ENCODE assay signal across 17 cellular contexts in genomic region chr20:25739615-25740320, GRCh38. TPM values are rescaled to one million over a fixed set of nuclear protein-coding genes. Genes with fewer than 3 reads are reported as not detected.
DNase-seq lines count a peak whose midpoint lies in the region; ATAC-seq, FAIRE-seq and TF ChIP-seq lines count a peak whose summit lies in the region.
"Had no signal": no experiment of that assay in that cellular context is flagged by ENCODE, and none has a peak within 500 bp of the region (broad histone marks: within the 10 kb centered on the region; RNA-seq: fewer than 3 reads in every experiment).

No MANE protein-coding gene starts in this region.

- no peak overlapping the region for H2AFZ ChIP-seq in PC-3 (ENCODE audit: low read length)
- no peak overlapping the region for H2AFZ ChIP-seq in astrocyte (ENCODE audit: low read depth, low read length)

- H3K4me1 Mint-ChIP-seq in astrocyte (ENCODE audit: low read depth, unreplicated experiment), result peaks cover 5% of the 10 kb centered on the region
- H3K4me1 Mint-ChIP-seq in naive thymus-derived CD4-positive, alpha-beta T cell, result peaks cover 10 to 17% (median 16%) of the 10 kb centered on the region in 7 donors
- H3K4me1 Mint-ChIP-seq: H9 had no signal

- H3K4me3 ChIP-seq in PC-3 (ENCODE audit: low read length) (no peak overlapping the region), astrocyte (ENCODE audit: insufficient read depth, low read depth, low read length) (no peak overlapping the region)
- H3K4me3 ChIP-seq in naive thymus-derived CD4-positive, alpha-beta T cell (ENCODE audit: low read length), result no peak overlapping the region
- H3K4me3 ChIP-seq: gastroesophageal sphincter, testis had no signal

- H3K27ac Mint-ChIP-seq in astrocyte (ENCODE audit: unreplicated experiment), result no peak overlapping the region
- H3K27ac Mint-ChIP-seq in naive thymus-derived CD4-positive, alpha-beta T cell, result peak overlapping the region in 8 of 9 donors; percentile 3 to 52 (median 25)
- H3K27ac Mint-ChIP-seq: H9 had no signal

- no peaks in the 10 kb centered on the region for H3K27me3 Mint-ChIP-seq in astrocyte (ENCODE audit: low read depth, unreplicated experiment)
- H3K27me3 Mint-ChIP-seq in naive thymus-derived CD4-positive, alpha-beta T cell, result no peaks in the 10 kb centered on the region
- H3K27me3 Mint-ChIP-seq: naive thymus-derived CD8-positive, alpha-beta T cell had no signal

- TF ChIP-seq CTCF in PC-3 (conservative IDR thresholded peaks at IDR 0.05; ENCODE audit: low read depth, low read length) (no peak), astrocyte (IDR thresholded peaks at IDR 0.05; ENCODE audit: insufficient read depth, low read depth, low read length) (no peak)

- no peak for FAIRE-seq in astrocyte (lab: Jason Lieb, UNC)
- FAIRE-seq: A204.1, colon had no signal

- no peaks in the 10 kb centered on the region for H3K36me3 ChIP-seq in PC-3 (ENCODE audit: low read depth, low read length)
- H3K36me3 ChIP-seq in astrocyte (ENCODE audit: insufficient read depth, low read length), result no peaks in the 10 kb centered on the region
- no peaks in the 10 kb centered on the region for H3K36me3 ChIP-seq in naive thymus-derived CD4-positive, alpha-beta T cell (ENCODE audit: control insufficient read depth in 2 of 3, insufficient read depth in 3 of 3, low read length in 3 of 3)
- H3K36me3 ChIP-seq: gastroesophageal sphincter had no signal

- H4K20me1 ChIP-seq in PC-3 (ENCODE audit: low read length) (no peaks in the 10 kb centered on the region), astrocyte (ENCODE audit: insufficient read depth, low read length) (no peaks in the 10 kb centered on the region)

- POLR2A ChIA-PET in PC-3 (lab: Charles Lee; ENCODE audit: unreplicated experiment), result no interaction called here
- POLR2A ChIA-PET in naive thymus-derived CD4-positive, alpha-beta T cell (lab: Charles Lee), result no interaction called here

- intact Hi-C loops in PC-3 (cut with micrococcal nuclease), result no loop called here
- intact Hi-C loops in naive thymus-derived CD4-positive, alpha-beta T cell (cut with micrococcal nuclease), result no loop called here

- peak; percentile 74 for ATAC-seq in PC-3
- ATAC-seq in naive thymus-derived CD4-positive, alpha-beta T cell, result peak; percentile 78
- ATAC-seq in HG03469 (IDR thresholded peaks at IDR 0.05; ENCODE audit: unreplicated experiment), result no peak
- ATAC-seq: gastroesophageal sphincter, right cardiac atrium had no signal

- H3K9me2 ChIP-seq in PC-3 (replicated peaks; ENCODE audit: low read length), result no peaks in the 10 kb centered on the region

- H3K9ac ChIP-seq in PC-3 (ENCODE audit: low read length) (no peak overlapping the region), astrocyte (ENCODE audit: low read length) (no peak overlapping the region)

- H3K27ac ChIP-seq in PC-3 (ENCODE audit: low read length) (peak overlapping the region; percentile 10; the same call in 1 of the 2 replicates), astrocyte (ENCODE audit: low read depth, low read length) (no peak overlapping the region)
- H3K27ac ChIP-seq in naive thymus-derived CD4-positive, alpha-beta T cell (ENCODE audit: low read depth, low read length), result no peak overlapping the region
- H3K27ac ChIP-seq: gastroesophageal sphincter, testis had no signal

- no peaks in the 10 kb centered on the region for H3K9me3 Mint-ChIP-seq in astrocyte (ENCODE audit: unreplicated experiment)
- H3K9me3 Mint-ChIP-seq in naive thymus-derived CD4-positive, alpha-beta T cell, result peaks cover 0 to 2% (median 0%) of the 10 kb centered on the region in 11 donors
- H3K9me3 Mint-ChIP-seq: H9; naive thymus-derived CD8-positive, alpha-beta T cell had no signal

- H3K4me1 ChIP-seq in PC-3 (ENCODE audit: insufficient read depth, low read length) (peaks cover 29% of the 10 kb centered on the region), astrocyte (ENCODE audit: insufficient read depth, low read length) (no peaks in the 10 kb centered on the region)
- H3K4me1 ChIP-seq in naive thymus-derived CD4-positive, alpha-beta T cell (ENCODE audit: control insufficient read depth in 2 of 2, insufficient read depth in 2 of 2, low read length in 2 of 2), result peaks cover 10 to 12% of the 10 kb centered on the region in 2 donors
- H3K4me1 ChIP-seq: gastroesophageal sphincter, testis had no signal

- no peaks in the 10 kb centered on the region for H3K27me3 ChIP-seq in PC-3 (ENCODE audit: low read length)
- no peaks in the 10 kb centered on the region for H3K27me3 ChIP-seq in astrocyte (ENCODE audit: insufficient read depth, low read length)
- H3K27me3 ChIP-seq in naive thymus-derived CD4-positive, alpha-beta T cell (ENCODE audit: control insufficient read depth in 2 of 2, insufficient read depth in 2 of 2, low read length in 2 of 2), result no peaks in the 10 kb centered on the region
- H3K27me3 ChIP-seq: gastroesophageal sphincter, testis had no signal

- peaks cover 9% of the 10 kb centered on the region for H3K36me3 Mint-ChIP-seq in astrocyte (ENCODE audit: low read depth, unreplicated experiment)
- H3K36me3 Mint-ChIP-seq in naive thymus-derived CD4-positive, alpha-beta T cell, result peaks cover 0 to 5% (median 3%) of the 10 kb centered on the region in 5 donors

- TSS peak; percentile 35 for BruUV-seq in PC-3 (replicated peaks; lab: Mats Ljungman, UMichigan)

- CTCF ChIA-PET in PC-3 (lab: Charles Lee), result no interaction called here
- CTCF ChIA-PET in naive thymus-derived CD4-positive, alpha-beta T cell (lab: Charles Lee), result no interaction called here

- H3K4me2 ChIP-seq in PC-3 (ENCODE audit: low read length), result peak overlapping the region; percentile 19
- H3K4me2 ChIP-seq in astrocyte (ENCODE audit: low read length), result peak overlapping the region; percentile 8

- no peaks in the 10 kb centered on the region for H3K79me2 ChIP-seq in PC-3 (ENCODE audit: low read length)
- no peaks in the 10 kb centered on the region for H3K79me2 ChIP-seq in astrocyte (ENCODE audit: insufficient read depth, low read length)

- H3K9me3 ChIP-seq in PC-3 (ENCODE audit: low read length) (no peaks in the 10 kb centered on the region), astrocyte (ENCODE audit: insufficient read depth, low read depth, low read length) (no peaks in the 10 kb centered on the region)
- H3K9me3 ChIP-seq in naive thymus-derived CD4-positive, alpha-beta T cell (ENCODE audit: control insufficient read depth in 2 of 3, low read length in 3 of 3), result no peaks in the 10 kb centered on the region
- H3K9me3 ChIP-seq: gastroesophageal sphincter, testis had no signal

- no peak overlapping the region for H3K4me3 Mint-ChIP-seq in astrocyte (ENCODE audit: unreplicated experiment)
- H3K4me3 Mint-ChIP-seq in naive thymus-derived CD4-positive, alpha-beta T cell, result peak overlapping the region in 5 of 10 donors; percentile 1 to 50 (median 43)
- H3K4me3 Mint-ChIP-seq: H9 had no signal

- H3F3A ChIP-seq in PC-3 (ENCODE audit: low read length, unreplicated experiment), result no peaks in the 10 kb centered on the region

- DNase-seq in NCI-H2029 (lab: John Stamatoyannopoulos, UW) (peak; percentile 21), NCI-H2029 treated with DMSO at 0.1 percent for 48 hours (lab: John Stamatoyannopoulos, UW) (no peak), PC-3 (peak; percentile 90), astrocyte (ENCODE audit: low read depth) (no peak), NCI-H526 treated with DMSO at 0.1 percent for 48 hours (lab: John Stamatoyannopoulos, UW) (no peak), HPDE6-E6E7 (ENCODE audit: extremely low spot score) (no peak)
- DNase-seq in naive thymus-derived CD4-positive, alpha-beta T cell, result peak in 4 of 9 donors; percentile 18 to 31 (median 21)
- DNase-seq: H9, KBM-7, NCI-H2107, right cardiac atrium, testis had no signal

RNA-seq across cellular contexts. Expression of gene ZNF337, which starts 43.1 kb away (rescaled TPM):
- total RNA-seq in PC-3 (2014; rRNA removed) (12.8 and 13.5 TPM in 2 replicates), astrocyte (13.8 and 15.6 TPM in 2 replicates)
- 10 to 100 TPM; 18.7 to 39.8 (median 21.2) TPM for total RNA-seq in naive thymus-derived CD4-positive, alpha-beta T cell
- 10 to 100 TPM in 1 of 2 donors, 1 to 10 TPM in 1; 9.2 to 22.1 TPM for polyA plus RNA-seq in naive thymus-derived CD4-positive, alpha-beta T cell

Comparison
In these comparisons a context has a peak if more than half of its experiments do, and no peak if none do; other contexts are left out.
1. DNase-seq: peak in NCI-H2029 (single experiment) and PC-3 (single experiment); none in NCI-H2029 treated with DMSO at 0.1 percent for 48 hours (single experiment), astrocyte (single experiment), NCI-H526 treated with DMSO at 0.1 percent for 48 hours (single experiment) and HPDE6-E6E7 (single experiment).